In genomic region chr5:109855056-109855455, GRCh38 we compare ENCODE assay signal across 14 cellular contexts.
DNase-seq lines count a peak whose midpoint lies in the region; ATAC-seq and TF ChIP-seq lines count a peak whose summit lies in the region.
"Had no signal": no experiment of that assay in that cellular context is flagged by ENCODE, and none has a peak within 500 bp of the region (broad histone marks: within the 10 kb centered on the region; RNA-seq: fewer than 3 reads in every experiment).

No MANE protein-coding gene starts in this region.

- POLR2A ChIA-PET in PC-3 (lab: Charles Lee; ENCODE audit: unreplicated experiment) (no interaction called here), GM10248 (lab: Yijun Ruan, JAX) (no interaction called here)

- H3K9me3 Mint-ChIP-seq in central memory CD8-positive, alpha-beta T cell: no peaks in the 10 kb centered on the region

- ATAC-seq in PC-3 (no peak), GM18873 (IDR thresholded peaks at IDR 0.05; ENCODE audit: low FRiP score, unreplicated experiment) (no peak), GM18502 (IDR thresholded peaks at IDR 0.05; ENCODE audit: poor library complexity, unreplicated experiment) (no peak)
- no peak for ATAC-seq in central memory CD8-positive, alpha-beta T cell (replicated peaks; ENCODE audit: extremely low read depth, poor library complexity, severe bottlenecking)

- TF ChIP-seq CTCF in PC-3 (conservative IDR thresholded peaks at IDR 0.05; ENCODE audit: low read depth, low read length): no peak
- no peak for TF ChIP-seq CTCF in GM10248 (IDR thresholded peaks at IDR 0.05; ENCODE audit: control extremely low read depth, extremely low read depth, low read depth, missing control alignments)

- CTCF ChIA-PET in PC-3 (lab: Charles Lee): no interaction called here
- CTCF ChIA-PET in GM10248 (lab: Yijun Ruan, JAX): no interaction called here

- H3K4me2 ChIP-seq in PC-3 (ENCODE audit: low read length): no peak overlapping the region

- no TSS peak for BruUV-seq in PC-3 (replicated peaks; lab: Mats Ljungman, UMichigan)

- H3K27ac Mint-ChIP-seq in central memory CD8-positive, alpha-beta T cell (ENCODE audit: low read depth): peak overlapping the region; percentile 36
- H3K27ac Mint-ChIP-seq: B cell had no signal

- no peaks in the 10 kb centered on the region for H3K9me3 ChIP-seq in PC-3 (ENCODE audit: low read length)

- H2AFZ ChIP-seq in PC-3 (ENCODE audit: low read length): no peak overlapping the region

- peaks cover 63% of the 10 kb centered on the region for H3K4me1 Mint-ChIP-seq in central memory CD8-positive, alpha-beta T cell
- H3K4me1 Mint-ChIP-seq: B cell had no signal

- no peaks in the 10 kb centered on the region for H3K27me3 Mint-ChIP-seq in central memory CD8-positive, alpha-beta T cell
- H3K27me3 Mint-ChIP-seq: B cell had no signal

- no peak overlapping the region for H3K4me3 ChIP-seq in PC-3 (ENCODE audit: low read length)

- intact Hi-C loops in PC-3 (cut with micrococcal nuclease): no loop called here

- DNase-seq in ELR (ENCODE audit: low read depth) (peak; percentile 35), PC-3 (peak; percentile 61), non-pigmented ciliary epithelial cell (ENCODE audit: low read depth) (peak; percentile 23), GM10248 (ENCODE audit: extremely low spot score) (no peak)
- no peak for DNase-seq in central memory CD8-positive, alpha-beta T cell (ENCODE audit: low spot score in 2 of 2)
- DNase-seq: H7; NCI-H1092 treated with DMSO at 0.1 percent for 48 hours; NCI-H1694; NCI-H2107; NCI-H69; NK-92 treated with Interleukin-12 subunit alpha and Interleukin-12 subunit beta, amount 100 ng/mL, for 24 hours had no signal

- no peak overlapping the region for H3K4me3 Mint-ChIP-seq in central memory CD8-positive, alpha-beta T cell
- H3K4me3 Mint-ChIP-seq: B cell had no signal

- H3K4me1 ChIP-seq in PC-3 (ENCODE audit: insufficient read depth, low read length): no peaks in the 10 kb centered on the region

- H3K36me3 ChIP-seq in PC-3 (ENCODE audit: low read depth, low read length): no peaks in the 10 kb centered on the region

- H3K9me2 ChIP-seq in PC-3 (replicated peaks; ENCODE audit: low read length): no peaks in the 10 kb centered on the region

- H3K9ac ChIP-seq in PC-3 (ENCODE audit: low read length): no peak overlapping the region

- no peaks in the 10 kb centered on the region for H3K79me2 ChIP-seq in PC-3 (ENCODE audit: low read length)

- H3F3A ChIP-seq in PC-3 (ENCODE audit: low read length, unreplicated experiment): no peaks in the 10 kb centered on the region

- H3K27me3 ChIP-seq in PC-3 (ENCODE audit: low read length): no peaks in the 10 kb centered on the region

- H4K20me1 ChIP-seq in PC-3 (ENCODE audit: low read length): no peaks in the 10 kb centered on the region

- peaks cover 7% of the 10 kb centered on the region for H3K36me3 Mint-ChIP-seq in central memory CD8-positive, alpha-beta T cell (ENCODE audit: insufficient read depth)

- no peak overlapping the region for H3K27ac ChIP-seq in PC-3 (ENCODE audit: low read length)

Comparison
In these comparisons a context has a peak if more than half of its experiments do, and no peak if none do; other contexts are left out.
1. DNase-seq: peak in ELR (single experiment), PC-3 (single experiment) and non-pigmented ciliary epithelial cell (single experiment); none in central memory CD8-positive, alpha-beta T cell (0 of 2) and GM10248 (single experiment).